ENCODE assay signal across 9 cellular contexts in genomic region chrX:103249805-103250204, GRCh38. TPM values are rescaled to one million over a fixed set of nuclear protein-coding genes. Genes with fewer than 3 reads are reported as not detected.
"Had no signal": no experiment of that assay in that cellular context is flagged by ENCODE, and none has a peak within 500 bp of the region (broad histone marks: within the 10 kb centered on the region; RNA-seq: fewer than 3 reads in every experiment).

No MANE protein-coding gene starts in this region.

- H3K4me2 ChIP-seq: GM23338 had no signal

- H2AFZ ChIP-seq: GM23338 had no signal

- DNase-seq: H9, HCEC 1CT, HFFc6, KBM-7 had no signal

- FAIRE-seq: H1, H54, HTR-8/SVneo had no signal

- ATAC-seq: GM23338 had no signal

- H3K4me3 ChIP-seq: GM23338 had no signal

RNA-seq across cellular contexts. Expression of gene TCEAL5, which starts 26.7 kb away (rescaled TPM):
- polyA plus RNA-seq: IgD-negative memory B cell had no signal
